Comparison of ENCODE assay signal across 7 cellular contexts in genomic region chr4:103074598-103075434, GRCh38. TPM values are rescaled to one million over a fixed set of nuclear protein-coding genes. Genes with fewer than 3 reads are reported as not detected.
DNase-seq lines count a peak whose midpoint lies in the region; ATAC-seq and TF ChIP-seq lines count a peak whose summit lies in the region.

No MANE protein-coding gene starts in this region.

- H3K36me3 Mint-ChIP-seq in T-cell (no peaks in the 10 kb centered on the region), natural killer cell (no peaks in the 10 kb centered on the region)

- no peak for DNase-seq in T-cell
- DNase-seq in natural killer cell, result no peak
- no peak for DNase-seq in putamen (ENCODE audit: low spot score)
- no peak for DNase-seq in ecto neural progenitor cell (ENCODE audit: low spot score)
- no peak for DNase-seq in NCI-H1436 (lab: John Stamatoyannopoulos, UW)

- H3K9me3 Mint-ChIP-seq in T-cell (no peaks in the 10 kb centered on the region), natural killer cell (no peaks in the 10 kb centered on the region)

- H3K27me3 Mint-ChIP-seq in T-cell (no peaks in the 10 kb centered on the region), natural killer cell (ENCODE audit: low read depth in 2 of 2) (no peaks in the 10 kb centered on the region)

- no peak for TF ChIP-seq CTCF in natural killer cell (IDR thresholded peaks at IDR 0.05)

- peak overlapping the region; percentile 85 to 96 (median 88) for H3K4me3 Mint-ChIP-seq in T-cell
- peak overlapping the region; percentile 88 for H3K4me3 Mint-ChIP-seq in natural killer cell

- H3K27ac Mint-ChIP-seq in T-cell, result peak overlapping the region in 1 of 2 donors; percentile 99
- peak overlapping the region; percentile 90 to 92 for H3K27ac Mint-ChIP-seq in natural killer cell

- H3K4me1 Mint-ChIP-seq in T-cell (peaks cover 43 to 58% (median 52%) of the 10 kb centered on the region in 3 donors), natural killer cell (peaks cover 24 to 35% of the 10 kb centered on the region in 2 donors)

- peak; percentile 30 for ATAC-seq in GM18873 (IDR thresholded peaks at IDR 0.05; ENCODE audit: low FRiP score, unreplicated experiment)
- ATAC-seq in HG02870 (IDR thresholded peaks at IDR 0.05; ENCODE audit: unreplicated experiment), result peak; percentile 39
- no peak for ATAC-seq in T-cell (replicated peaks in 1 of 4)
- no peak for ATAC-seq in natural killer cell

- intact Hi-C loops in natural killer cell (cut with micrococcal nuclease), result loop anchor here (5.0 kb wide), 1 partner anchor 248 kb away; the partner anchor contains the start of gene UBE2D3

- POLR2A ChIA-PET in T-cell (lab: Charles Lee), result interaction anchor here in 1 of 2 donors (1.0 to 1.3 kb wide), 2 partner anchors 25 to 575 kb away, joined by 3 read pairs; partner anchors contain the start of gene BDH2

- CTCF ChIA-PET in T-cell (lab: Charles Lee), result interaction anchor here (0.7 to 2.9 kb wide), 7 partner anchors 9 to 247 kb away, joined by 3 to 13 read pairs (median 3); partner anchors contain the start of gene BDH2 (in 1 of the 2)

RNA-seq across cellular contexts. Expression of gene SLC9B2, which starts 1.7 kb away (rescaled TPM):
- total RNA-seq in T-cell (10 to 100 TPM; 17.8 to 23.5 (median 19.9) TPM), natural killer cell (10 to 100 TPM; 13.5 to 22.4 (median 17.9) TPM)

RNA-seq across cellular contexts. Expression of gene BDH2, which starts 24.8 kb away (rescaled TPM):
- total RNA-seq in T-cell (10 to 100 TPM; 11.4 to 22.6 (median 18.5) TPM), natural killer cell (10 to 100 TPM; 12.1 to 16.6 (median 15.9) TPM)

RNA-seq across cellular contexts. Expression of gene SLC9B1, which starts 55.3 kb away (rescaled TPM):
- total RNA-seq in T-cell (1 to 10 TPM; 2.0 to 4.6 (median 3.1) TPM), natural killer cell (1 to 10 TPM; 2.1 to 4.0 (median 2.5) TPM)

Comparison
In these comparisons a context has a peak if more than half of its experiments do, and no peak if none do; other contexts are left out.
1. ATAC-seq: peak in GM18873 (single experiment) and HG02870 (single experiment); none in T-cell (0 of 4) and natural killer cell (0 of 3).